In the genomic region with DNA sequence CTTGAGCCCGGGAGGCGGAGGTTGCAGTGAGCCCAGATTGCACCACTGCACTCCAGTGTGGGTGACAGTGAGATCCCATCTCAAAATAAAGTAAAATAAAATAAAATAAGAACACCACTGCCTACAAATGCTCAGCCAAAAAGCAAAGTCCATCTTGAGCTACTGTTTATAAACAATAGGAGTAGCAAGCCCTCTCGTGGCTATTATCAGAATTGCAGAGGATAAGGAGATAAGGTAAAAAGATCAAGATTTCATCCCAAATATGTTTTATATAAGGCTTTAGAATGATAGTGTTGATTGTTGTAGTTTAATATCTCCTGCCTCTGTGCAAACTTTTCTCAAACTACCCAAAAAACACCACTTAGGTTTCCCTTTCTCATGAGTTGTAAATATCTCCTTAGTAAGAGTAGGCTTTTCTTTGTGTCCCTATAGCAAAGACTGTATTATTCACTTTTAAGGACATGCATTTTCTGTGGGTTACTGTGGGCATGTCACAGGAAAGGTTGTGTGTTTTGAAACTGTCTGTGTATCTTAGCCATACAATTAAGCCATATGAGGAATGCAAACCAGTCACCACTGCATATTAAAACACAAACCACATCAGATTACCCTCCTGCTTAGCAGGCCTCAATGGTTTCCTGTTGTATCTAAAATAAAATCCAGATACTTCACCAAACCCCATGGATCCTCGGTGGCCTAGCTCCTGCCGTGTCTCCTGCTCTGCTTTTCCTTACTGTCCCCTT, we compare ENCODE assay signal across 8 cellular contexts. TPM values are rescaled to one million over a fixed set of nuclear protein-coding genes. Genes with fewer than 3 reads are reported as not detected.
DNase-seq lines count a peak whose midpoint lies in the region; ATAC-seq and TF ChIP-seq lines count a peak whose summit lies in the region.

No MANE protein-coding gene starts in this region.

- H3K4me1 ChIP-seq in esophagus squamous epithelium = peaks cover 0 to 19% (median 4%) of the 10 kb centered on the region in 3 donors
- peaks cover 8% of the 10 kb centered on the region for H3K4me1 ChIP-seq in osteoblast (ENCODE audit: insufficient read depth, low read length)

- peaks cover 10 to 17% of the 10 kb centered on the region in 2 donors for H3K9me3 Mint-ChIP-seq in activated naive CD4-positive, alpha-beta T cell treated with anti-CD3 and anti-CD28 coated beads, Interleukin-2, amount 50 U/mL, for 72 hours
- H3K9me3 Mint-ChIP-seq in activated naive CD4-positive, alpha-beta T cell treated with anti-CD3 and anti-CD28 coated beads, Interleukin-2, amount 10 ng/mL, durations not matched to agents 7 days and 5 days = peaks cover 23% of the 10 kb centered on the region

- peaks cover 13 to 20% of the 10 kb centered on the region in 2 donors for H3K36me3 Mint-ChIP-seq in activated naive CD4-positive, alpha-beta T cell treated with anti-CD3 and anti-CD28 coated beads, Interleukin-2, amount 50 U/mL, for 72 hours
- peaks cover 15% of the 10 kb centered on the region for H3K36me3 Mint-ChIP-seq in activated naive CD4-positive, alpha-beta T cell treated with anti-CD3 and anti-CD28 coated beads, Interleukin-2, amount 10 ng/mL, durations not matched to agents 7 days and 5 days

- no peaks in the 10 kb centered on the region for H3K79me2 ChIP-seq in osteoblast (ENCODE audit: insufficient read depth, low read length)

- CTCF ChIA-PET in activated naive CD4-positive, alpha-beta T cell treated with anti-CD3 and anti-CD28 coated beads, Interleukin-2, amount 10 ng/mL, durations not matched to agents 7 days and 5 days (lab: Charles Lee) = interaction anchor here (0.7 to 1.9 kb wide), 10 partner anchors 15 to 686 kb away, joined by 3 to 10 read pairs (median 4); a partner anchor contains a TSS

- H3K4me1 Mint-ChIP-seq in activated naive CD4-positive, alpha-beta T cell treated with anti-CD3 and anti-CD28 coated beads, Interleukin-2, amount 10 ng/mL, durations not matched to agents 7 days and 5 days = peaks cover 45% of the 10 kb centered on the region

- H3K4me3 Mint-ChIP-seq in activated naive CD4-positive, alpha-beta T cell treated with anti-CD3 and anti-CD28 coated beads, Interleukin-2, amount 10 ng/mL, durations not matched to agents 7 days and 5 days = no peak overlapping the region

- intact Hi-C loops in esophagus squamous epithelium (cut with DNase I) = loop anchor here (10.0 kb wide), 1 partner anchor 274 kb away; no protein-coding TSS in a partner anchor

- H3K27me3 ChIP-seq in esophagus squamous epithelium (no peaks in the 10 kb centered on the region), osteoblast (ENCODE audit: insufficient read depth, low read length) (no peaks in the 10 kb centered on the region)

- ATAC-seq in activated naive CD4-positive, alpha-beta T cell treated with anti-CD3 and anti-CD28 coated beads, Interleukin-2, amount 50 U/mL, for 72 hours = peak; percentile 24 to 25

- H4K20me1 ChIP-seq in osteoblast (ENCODE audit: insufficient read depth, low read length) = no peaks in the 10 kb centered on the region

- TF ChIP-seq CTCF in esophagus squamous epithelium (IDR thresholded peaks at IDR 0.05) = peak; percentile 33 to 78 (median 62)
- TF ChIP-seq CTCF in osteoblast (IDR thresholded peaks at IDR 0.05; ENCODE audit: extremely low read depth, low read depth, low read length) = peak; percentile 72

- H3K9me3 ChIP-seq in esophagus squamous epithelium (peaks cover 0 to 6% (median 0%) of the 10 kb centered on the region in 3 donors), osteoblast (ENCODE audit: low read depth, low read length) (peaks cover 1% of the 10 kb centered on the region)

- peaks cover 48% of the 10 kb centered on the region for H3K27me3 Mint-ChIP-seq in activated naive CD4-positive, alpha-beta T cell treated with anti-CD3 and anti-CD28 coated beads, Interleukin-2, amount 10 ng/mL, durations not matched to agents 7 days and 5 days

- H3K36me3 ChIP-seq in esophagus squamous epithelium = no peaks in the 10 kb centered on the region
- H3K36me3 ChIP-seq in osteoblast (ENCODE audit: insufficient read depth, low read length) = no peaks in the 10 kb centered on the region

- DNase-seq in activated naive CD4-positive, alpha-beta T cell treated with anti-CD3 and anti-CD28 coated beads, Interleukin-2, amount 50 U/mL, for 72 hours (ENCODE audit: low spot score in 2 of 2) = peak in 1 of 2 donors; percentile 36
- no peak for DNase-seq in activated naive CD4-positive, alpha-beta T cell treated with anti-CD3 and anti-CD28 coated beads, Interleukin-2, amount 10 ng/mL, durations not matched to agents 7 days and 5 days
- DNase-seq in HS-27A (ENCODE audit: low read depth) (peak; percentile 4), SHP77 treated with DMSO at 0.1 percent for 48 hours (lab: John Stamatoyannopoulos, UW) (peak; percentile 40), esophagus squamous epithelium (lab: John Stamatoyannopoulos, UW) (no peak), osteoblast (ENCODE audit: insufficient read length, low spot score, missing footprints) (peak; percentile 82), T-helper 9 cell (no peak), ecto neural progenitor cell (ENCODE audit: low spot score) (no peak)

- H3K27ac Mint-ChIP-seq in activated naive CD4-positive, alpha-beta T cell treated with anti-CD3 and anti-CD28 coated beads, Interleukin-2, amount 50 U/mL, for 72 hours = no peak overlapping the region
- no peak overlapping the region for H3K27ac Mint-ChIP-seq in activated naive CD4-positive, alpha-beta T cell treated with anti-CD3 and anti-CD28 coated beads, Interleukin-2, amount 10 ng/mL, durations not matched to agents 7 days and 5 days

- H3K4me3 ChIP-seq in esophagus squamous epithelium = no peak overlapping the region
- H3K4me3 ChIP-seq in osteoblast (ENCODE audit: insufficient read depth, low read length) = no peak overlapping the region

- 61 to 64% methylated on average over 5 of the region's 5 CpGs for WGBS in esophagus squamous epithelium, 2 donors

- no peak overlapping the region for H3K4me2 ChIP-seq in osteoblast (ENCODE audit: insufficient read depth, low read length)

- H2AFZ ChIP-seq in osteoblast (ENCODE audit: low read length) = peak overlapping the region; percentile 51

- TF ChIP-seq POLR2A in esophagus squamous epithelium (IDR thresholded peaks at IDR 0.05) = no peak

- H3K27ac ChIP-seq in esophagus squamous epithelium = no peak overlapping the region
- no peak overlapping the region for H3K27ac ChIP-seq in osteoblast (ENCODE audit: low read depth, low read length)

RNA-seq across cellular contexts. Expression of a gene that starts 31.8 kb away (rescaled TPM):
- 100 to 1,000 TPM; 202 to 384 TPM for total RNA-seq in activated naive CD4-positive, alpha-beta T cell treated with anti-CD3 and anti-CD28 coated beads, Interleukin-2, amount 50 U/mL, for 72 hours
- total RNA-seq in esophagus squamous epithelium = 10 to 100 TPM; 17.9 to 93.5 (median 57.6) TPM
- total RNA-seq in osteoblast = 17.0 and 18.6 TPM in 2 replicates

RNA-seq across cellular contexts. Expression of a gene that starts 39.1 kb away (rescaled TPM):
- 10 to 100 TPM; 42.8 to 52.0 TPM for total RNA-seq in activated naive CD4-positive, alpha-beta T cell treated with anti-CD3 and anti-CD28 coated beads, Interleukin-2, amount 50 U/mL, for 72 hours
- total RNA-seq in esophagus squamous epithelium (10 to 100 TPM; 23.1 to 50.9 (median 27.7) TPM), osteoblast (30.6 and 30.8 TPM in 2 replicates)

Comparison
In these comparisons a context has a peak if more than half of its experiments do, and no peak if none do; other contexts are left out.
1. DNase-seq: peak in HS-27A (single experiment), SHP77 treated with DMSO at 0.1 percent for 48 hours (single experiment) and osteoblast (single experiment); none in activated naive CD4-positive, alpha-beta T cell treated with anti-CD3 and anti-CD28 coated beads, Interleukin-2, amount 10 ng/mL, durations not matched to agents 7 days and 5 days (single experiment), esophagus squamous epithelium (single experiment), T-helper 9 cell (single experiment) and ecto neural progenitor cell (single experiment).